Comparison of ENCODE assay signal across 1 cellular context in the genomic region with DNA sequence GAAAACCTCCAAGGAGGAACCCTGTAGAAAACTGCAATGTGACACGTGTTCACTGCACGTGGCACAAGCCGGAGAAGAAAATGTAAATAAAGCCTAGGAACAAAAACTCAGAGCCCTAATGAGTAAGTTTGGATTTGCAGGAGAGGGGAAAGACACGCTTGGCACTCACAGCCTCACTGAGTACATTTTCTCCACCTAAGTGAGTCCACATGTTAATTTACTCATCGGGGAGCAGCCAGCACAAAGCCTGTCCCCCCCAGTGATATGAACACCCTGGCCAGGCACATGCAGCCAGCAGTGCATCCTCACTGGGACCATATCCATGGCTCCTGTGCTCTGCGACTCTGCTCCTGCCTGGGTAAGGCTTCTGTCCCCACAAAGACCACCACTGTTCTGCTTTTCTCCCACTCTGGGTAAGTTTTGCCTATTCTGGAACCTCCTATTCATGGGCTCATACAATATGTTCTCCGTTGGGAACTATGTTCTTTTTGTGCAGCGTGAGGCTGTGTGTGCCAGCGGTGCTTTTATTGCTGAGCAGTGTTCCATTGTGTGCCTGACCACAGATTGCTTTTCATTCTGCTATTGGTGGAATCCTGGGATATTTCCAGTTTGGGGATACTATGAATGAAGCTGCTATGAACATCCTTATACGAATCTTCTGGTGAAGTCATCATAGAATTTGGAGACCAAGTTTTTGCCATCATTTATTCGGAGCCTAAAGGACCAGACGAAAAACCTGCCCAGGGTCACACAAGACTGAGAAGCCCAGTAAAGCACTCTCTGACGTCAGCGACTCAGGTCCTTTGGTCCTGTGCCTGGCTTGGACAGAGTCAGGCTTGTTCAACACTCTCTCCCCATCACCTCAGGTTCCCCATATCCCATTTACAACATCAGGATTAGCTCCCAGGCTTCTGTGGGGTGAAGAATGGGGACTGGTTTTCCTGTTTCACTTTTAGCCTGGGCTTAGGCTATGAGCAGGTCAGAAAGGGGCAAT.
TF ChIP-seq lines count a peak whose summit lies in the region.

No MANE protein-coding gene starts in this region.

TF ChIP-seq in endothelial cell of umbilical vein, 7 proteins besides CTCF, POLR2A, EP300 and RAD21:
- TF ChIP-seq MYC (IDR thresholded peaks at IDR 0.05; ENCODE audit: low read depth, low read length) = no peak
- no peak for TF ChIP-seq FOS (IDR thresholded peaks at IDR 0.05; ENCODE audit: borderline replicate concordance, insufficient read depth, low read length)
- no peak for TF ChIP-seq EZH2 (IDR thresholded peaks at IDR 0.05; ENCODE audit: borderline replicate concordance, low read depth, low read length, severe bottlenecking)
- no peak for TF ChIP-seq GATA2 (IDR thresholded peaks at IDR 0.05; ENCODE audit: insufficient read depth, insufficient read length, low read depth, low read length)
- TF ChIP-seq POLR2AphosphoS5 (IDR thresholded peaks at IDR 0.05; ENCODE audit: insufficient read depth, low read depth, low read length) = no peak
- TF ChIP-seq, protein P1, sequence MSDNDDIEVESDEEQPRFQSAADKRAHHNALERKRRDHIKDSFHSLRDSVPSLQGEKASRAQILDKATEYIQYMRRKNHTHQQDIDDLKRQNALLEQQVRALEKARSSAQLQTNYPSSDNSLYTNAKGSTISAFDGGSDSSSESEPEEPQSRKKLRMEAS (IDR thresholded peaks at IDR 0.05; ENCODE audit: insufficient read depth, insufficient read length) = no peak
- no peak for TF ChIP-seq JUN (IDR thresholded peaks at IDR 0.05; ENCODE audit: borderline replicate concordance, insufficient read depth, insufficient read length, low read depth)
